Comparison of ENCODE assay signal across 29 cellular contexts in the genomic region with DNA sequence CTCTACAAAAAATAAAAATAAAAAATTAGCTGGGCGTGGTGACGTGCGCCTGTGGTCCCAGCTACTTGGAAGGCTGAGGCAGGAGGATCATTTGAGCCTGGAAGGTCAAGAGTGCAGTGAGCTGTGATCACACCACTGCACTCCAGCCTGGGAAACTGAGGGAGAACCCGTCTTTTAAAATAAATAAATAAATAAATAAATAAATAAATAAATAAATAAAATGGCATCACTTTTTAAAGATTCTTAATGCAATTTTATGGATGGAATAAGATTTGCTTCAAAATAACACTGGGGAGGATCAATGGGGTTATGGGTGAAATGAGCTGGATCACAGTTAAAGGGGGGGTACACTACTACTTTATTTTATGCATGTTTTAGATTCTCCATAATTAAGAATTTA.
"Had no signal": no experiment of that assay in that cellular context is flagged by ENCODE, and none has a peak within 500 bp of the region (broad histone marks: within the 10 kb centered on the region; RNA-seq: fewer than 3 reads in every experiment).

No MANE protein-coding gene starts in this region.

- H3K27me3 Mint-ChIP-seq: progenitor cell of endocrine pancreas; stimulated activated naive B cell treated with anti-CD40 and anti-IgM and Interleukin-4, amounts not matched to agents 10 μg/mL and 1 μg/mL and 100 μg/mL, for 72 hours; stimulated activated naive CD8-positive, alpha-beta T cell treated with anti-CD3 and anti-CD28 coated beads, Interleukin-15, amount 100 ng/mL, for 72 hours had no signal

- FAIRE-seq: small intestine, urothelium cell line had no signal

- H3K4me3 ChIP-seq: neural progenitor cell, ovary, psoas muscle, right lobe of liver, sigmoid colon, suprapubic skin, testis, tibial nerve, upper lobe of left lung, vagina had no signal

- H3K9me3 ChIP-seq: ovary, psoas muscle, right lobe of liver, sigmoid colon, suprapubic skin, testis, tibial nerve, upper lobe of left lung, vagina had no signal

- ATAC-seq: natural killer cell; psoas muscle; right cardiac atrium; right lobe of liver; stimulated activated effector memory CD8-positive, alpha-beta T cell treated with anti-CD3 and anti-CD28 coated beads, Interleukin-12 subunit alpha, Interleukin-12 subunit beta, amount 100 ng/mL, for 72 hours; stimulated activated naive B cell treated with anti-CD40 and anti-IgM and Interleukin-4, amounts not matched to agents 10 μg/mL and 1 μg/mL and 100 μg/mL, for 72 hours; stimulated activated naive CD8-positive, alpha-beta T cell treated with anti-CD3 and anti-CD28 coated beads, Interleukin-15, amount 100 ng/mL, for 72 hours had no signal

- H3K4me1 Mint-ChIP-seq: nephron; stimulated activated effector memory CD8-positive, alpha-beta T cell treated with anti-CD3 and anti-CD28 coated beads, Interleukin-12 subunit alpha, Interleukin-12 subunit beta, amount 100 ng/mL, for 72 hours; stimulated activated naive CD8-positive, alpha-beta T cell treated with anti-CD3 and anti-CD28 coated beads, Interleukin-15, amount 100 ng/mL, for 72 hours had no signal

- H3K36me3 ChIP-seq: ovary had no signal

- DNase-seq: natural killer cell; occipital lobe; ovary; posterior cingulate gyrus; psoas muscle; right cardiac atrium; right lobe of liver; sigmoid colon; small intestine; stimulated activated CD4-positive, alpha-beta T cell treated with anti-CD3 and anti-CD28 coated beads, Interleukin-15, amount 100 ng/mL, for 24 hours; stimulated activated CD4-positive, alpha-beta T cell treated with anti-CD3 and anti-CD28 coated beads, Interleukin-2, amount 100 ng/mL, for 24 hours; stimulated activated CD4-positive, alpha-beta T cell treated with anti-CD3 and anti-CD28 coated beads, Interleukin-2, amount 100 ng/mL, for 48 hours; stimulated activated CD4-positive, alpha-beta T cell treated with anti-CD3 and anti-CD28 coated beads, Interleukin-4, amount 100 ng/mL, for 24 hours; stimulated activated naive B cell treated with anti-CD40 and anti-IgM and Interleukin-4, amounts not matched to agents 10 μg/mL and 1 μg/mL and 100 μg/mL, for 72 hours; stimulated activated naive CD4-positive, alpha-beta T cell treated with Interleukin-2 at 50 U/mL for 16 hours; stimulated activated naive CD8-positive, alpha-beta T cell treated with anti-CD3 and anti-CD28 coated beads, Interleukin-15, amount 100 ng/mL, for 72 hours; substantia nigra; testis; trophoblast cell; upper lobe of left lung had no signal

- H3K4me2 ChIP-seq: neural progenitor cell had no signal

- H3K27me3 ChIP-seq: neural progenitor cell, ovary, right lobe of liver, sigmoid colon, suprapubic skin, testis, tibial nerve, upper lobe of left lung, vagina had no signal

- H3K9me3 Mint-ChIP-seq: natural killer cell; nephron; neural progenitor cell; stimulated activated effector memory CD8-positive, alpha-beta T cell treated with anti-CD3 and anti-CD28 coated beads, Interleukin-12 subunit alpha, Interleukin-12 subunit beta, amount 100 ng/mL, for 72 hours; stimulated activated naive B cell treated with anti-CD40 and anti-IgM and Interleukin-4, amounts not matched to agents 10 μg/mL and 1 μg/mL and 100 μg/mL, for 72 hours; stimulated activated naive CD8-positive, alpha-beta T cell treated with anti-CD3 and anti-CD28 coated beads, Interleukin-15, amount 100 ng/mL, for 72 hours had no signal

- H3K27ac ChIP-seq: neural progenitor cell, ovary, parathyroid adenoma, psoas muscle, right lobe of liver, sigmoid colon, suprapubic skin, testis, tibial nerve, upper lobe of left lung, vagina had no signal

- H3K27ac Mint-ChIP-seq: natural killer cell; nephron; neural progenitor cell; progenitor cell of endocrine pancreas; stimulated activated effector memory CD8-positive, alpha-beta T cell treated with anti-CD3 and anti-CD28 coated beads, Interleukin-12 subunit alpha, Interleukin-12 subunit beta, amount 100 ng/mL, for 72 hours; stimulated activated naive B cell treated with anti-CD40 and anti-IgM and Interleukin-4, amounts not matched to agents 10 μg/mL and 1 μg/mL and 100 μg/mL, for 72 hours had no signal

- H3K4me1 ChIP-seq: neural progenitor cell, parathyroid adenoma, psoas muscle, right lobe of liver, sigmoid colon, suprapubic skin, testis, vagina had no signal

- H3K4me3 Mint-ChIP-seq: natural killer cell; nephron; neural progenitor cell; stimulated activated effector memory CD8-positive, alpha-beta T cell treated with anti-CD3 and anti-CD28 coated beads, Interleukin-12 subunit alpha, Interleukin-12 subunit beta, amount 100 ng/mL, for 72 hours; stimulated activated naive B cell treated with anti-CD40 and anti-IgM and Interleukin-4, amounts not matched to agents 10 μg/mL and 1 μg/mL and 100 μg/mL, for 72 hours; stimulated activated naive CD8-positive, alpha-beta T cell treated with anti-CD3 and anti-CD28 coated beads, Interleukin-15, amount 100 ng/mL, for 72 hours had no signal
